In the genomic region with DNA sequence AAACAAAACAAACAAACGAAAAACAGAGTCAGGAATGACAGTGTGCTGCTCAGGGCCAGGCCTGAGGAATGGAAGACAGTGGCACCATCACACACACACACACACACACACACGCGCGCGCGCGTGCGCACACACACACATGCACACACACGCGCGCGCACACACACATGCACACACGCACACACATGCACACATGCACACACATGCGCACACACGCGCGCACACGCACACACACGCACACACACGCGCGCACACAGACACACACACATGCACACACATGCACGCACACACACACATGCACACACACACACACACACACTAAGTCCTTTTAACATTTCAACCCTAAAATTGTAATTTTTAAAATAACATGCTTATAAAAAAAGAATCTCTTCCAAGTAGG, we compare ENCODE assay signal across 16 cellular contexts.
"Had no signal": no experiment of that assay in that cellular context is flagged by ENCODE, and none has a peak within 500 bp of the region (broad histone marks: within the 10 kb centered on the region; RNA-seq: fewer than 3 reads in every experiment).

No MANE protein-coding gene starts in this region.

- H3K9me3 ChIP-seq: lower lobe of right lung, prostate gland, right lobe of liver, transverse colon had no signal

- H3K4me3 ChIP-seq: lower lobe of right lung, prostate gland, right lobe of liver, transverse colon had no signal

- DNase-seq: activated B cell treated with CpG ODN at 0.5 μM for 24 hours; activated CD4-positive, alpha-beta T cell treated with anti-CD3 and anti-CD28 coated beads, Interleukin-2, amount 10 ng/mL, durations not matched to agents 7 days and 5 days; activated naive CD4-positive, alpha-beta T cell treated with anti-CD3 and anti-CD28 coated beads, Interleukin-2, amount 50 U/mL, for 16 hours; cerebellar nuclear complex; effector memory CD8-positive, alpha-beta T cell; lower lobe of right lung; occipital lobe; stimulated activated CD4-positive, alpha-beta T cell treated with anti-CD3 and anti-CD28 coated beads, Interleukin-12 subunit alpha, Interleukin-12 subunit beta, amount 100 ng/mL, for 4 hours; stimulated activated naive CD4-positive, alpha-beta T cell; substantia nigra; transverse colon had no signal

- H3K9me3 Mint-ChIP-seq: activated B cell treated with CpG ODN at 0.5 μM for 24 hours; activated CD4-positive, alpha-beta T cell treated with anti-CD3 and anti-CD28 coated beads, Interleukin-2, amount 10 ng/mL, durations not matched to agents 7 days and 5 days; dendritic cell treated with granulocyte-macrophage colony-stimulating factor and Interleukin-4, amounts not matched to agents 40 ng/mL and 50 ng/mL, for 4 days; effector memory CD8-positive, alpha-beta T cell; natural killer cell treated with Interleukin-12 subunit alpha and Interleukin-12 subunit beta and Interleukin-15 and Interleukin-18, amount 100 ng/mL, for 72 hours had no signal

- H3K36me3 Mint-ChIP-seq: brain; natural killer cell treated with Interleukin-12 subunit alpha and Interleukin-12 subunit beta and Interleukin-15 and Interleukin-18, amount 100 ng/mL, for 72 hours had no signal

- H3K27ac Mint-ChIP-seq: activated B cell treated with CpG ODN at 0.5 μM for 24 hours; activated CD4-positive, alpha-beta T cell treated with anti-CD3 and anti-CD28 coated beads, Interleukin-2, amount 10 ng/mL, durations not matched to agents 7 days and 5 days; dendritic cell treated with granulocyte-macrophage colony-stimulating factor and Interleukin-4, amounts not matched to agents 40 ng/mL and 50 ng/mL, for 4 days; effector memory CD8-positive, alpha-beta T cell; natural killer cell treated with Interleukin-12 subunit alpha and Interleukin-12 subunit beta and Interleukin-15 and Interleukin-18, amount 100 ng/mL, for 72 hours had no signal

- H3K4me3 Mint-ChIP-seq: activated B cell treated with CpG ODN at 0.5 μM for 24 hours; activated CD4-positive, alpha-beta T cell treated with anti-CD3 and anti-CD28 coated beads, Interleukin-2, amount 10 ng/mL, durations not matched to agents 7 days and 5 days; dendritic cell treated with granulocyte-macrophage colony-stimulating factor and Interleukin-4, amounts not matched to agents 40 ng/mL and 50 ng/mL, for 4 days; effector memory CD8-positive, alpha-beta T cell; natural killer cell treated with Interleukin-12 subunit alpha and Interleukin-12 subunit beta and Interleukin-15 and Interleukin-18, amount 100 ng/mL, for 72 hours had no signal

- H3K36me3 ChIP-seq: lower lobe of right lung, prostate gland, right lobe of liver, transverse colon had no signal

- ATAC-seq: effector memory CD8-positive, alpha-beta T cell; lower lobe of right lung had no signal

- H3K27me3 ChIP-seq: right lobe of liver, transverse colon had no signal

- H3K27ac ChIP-seq: lower lobe of right lung, prostate gland, right lobe of liver, transverse colon had no signal

- H3K4me1 ChIP-seq: lower lobe of right lung, prostate gland, right lobe of liver, transverse colon had no signal
